21 cellular contexts compared by ENCODE assay signal in genomic region chr11:105152556-105152955, GRCh38. TPM values are rescaled to one million over a fixed set of nuclear protein-coding genes. Genes with fewer than 3 reads are reported as not detected.
DNase-seq lines count a peak whose midpoint lies in the region; ATAC-seq and TF ChIP-seq lines count a peak whose summit lies in the region.
"Had no signal": no experiment of that assay in that cellular context is flagged by ENCODE, and none has a peak within 500 bp of the region (broad histone marks: within the 10 kb centered on the region; RNA-seq: fewer than 3 reads in every experiment).

No MANE protein-coding gene starts in this region.

- H3K4me1 Mint-ChIP-seq in GM23338, result peaks cover 10% of the 10 kb centered on the region

- in situ Hi-C loops in KBM-7 (cut with MboI; ENCODE audit: low pct_unique_long_range_greater_than_20kb, low sequenced_read_pairs), result no loop called here

- no peaks in the 10 kb centered on the region for H4K20me1 ChIP-seq in GM23338 (replicated peaks; ENCODE audit: insufficient read depth)
- H4K20me1 ChIP-seq: BLaER1 had no signal

- no peak for TF ChIP-seq POLR2A in erythroblast (IDR thresholded peaks at IDR 0.05; ENCODE audit: low read length)

- no peaks in the 10 kb centered on the region for H3K9me3 ChIP-seq in SJSA1 (replicated peaks)
- H3K9me3 ChIP-seq: A549, BLaER1 had no signal

- H3K4me3 Mint-ChIP-seq in GM23338, result no peak overlapping the region
- H3K4me3 Mint-ChIP-seq: CD8-positive, alpha-beta T cell; H9 had no signal

- no peaks in the 10 kb centered on the region for H3K36me3 Mint-ChIP-seq in GM23338 (ENCODE audit: low read depth)
- H3K36me3 Mint-ChIP-seq: CD8-positive, alpha-beta T cell had no signal

- H3K27ac Mint-ChIP-seq in GM23338, result no peak overlapping the region
- H3K27ac Mint-ChIP-seq: CD8-positive, alpha-beta T cell; H9 had no signal

- no peaks in the 10 kb centered on the region for H3K27me3 Mint-ChIP-seq in GM23338 (ENCODE audit: insufficient read depth, low read depth, poor library complexity)

- H3K4me3 ChIP-seq in SJSA1, result no peak overlapping the region
- H3K4me3 ChIP-seq in GM23338, result no peak overlapping the region
- H3K4me3 ChIP-seq: A549, BLaER1 had no signal

- H3K9me3 Mint-ChIP-seq in GM23338, result no peaks in the 10 kb centered on the region
- H3K9me3 Mint-ChIP-seq: CD8-positive, alpha-beta T cell had no signal

- no peak overlapping the region for H3K4me2 ChIP-seq in GM23338
- H3K4me2 ChIP-seq: A549, BLaER1 had no signal

- H3K79me2 ChIP-seq in GM23338 (replicated peaks; ENCODE audit: insufficient read depth), result no peaks in the 10 kb centered on the region

- no peak overlapping the region for H2AFZ ChIP-seq in GM23338

- no peaks in the 10 kb centered on the region for H3F3A ChIP-seq in GM23338 (replicated peaks; ENCODE audit: low read depth)

- DNase-seq in A172 (ENCODE audit: low spot score) (peak; percentile 1), HCEC 1CT (peak; percentile 48), SJSA1 (ENCODE audit: low read depth in 1 of 2, low spot score in 2 of 2) (no peak), foreskin melanocyte (peak; percentile 12), GM23338 (ENCODE audit: low spot score) (no peak), erythroblast (lab: John Stamatoyannopoulos, UW) (no peak), KBM-7 (no peak)
- DNase-seq: Calu3; CD8-positive, alpha-beta T cell; H9; Kasumi-1; MV-4-11; NCI-H1694 treated with DMSO at 0.1 percent for 48 hours; NCI-H774 had no signal

- H3K27ac ChIP-seq in SJSA1 (peak overlapping the region; percentile 67), GM23338 (ENCODE audit: low read depth) (no peak overlapping the region)
- H3K27ac ChIP-seq: A549, BLaER1, HL-60 had no signal

- H3K27me3 ChIP-seq in SJSA1 (replicated peaks), result no peaks in the 10 kb centered on the region
- no peaks in the 10 kb centered on the region for H3K27me3 ChIP-seq in GM23338 (ENCODE audit: insufficient read depth)
- H3K27me3 ChIP-seq: BLaER1 had no signal

- H3K36me3 ChIP-seq in SJSA1, result no peaks in the 10 kb centered on the region
- H3K36me3 ChIP-seq in GM23338 (ENCODE audit: insufficient read depth), result no peaks in the 10 kb centered on the region
- H3K36me3 ChIP-seq: BLaER1 had no signal

- 0 out of 2 replicates have a peak, but pooled peaks cover 7% of the 10 kb centered on the region for H3K9me2 ChIP-seq in GM23338 (ENCODE audit: insufficient read depth)

- ATAC-seq in GM23338 (no peak), GM21528 (IDR thresholded peaks at IDR 0.05; ENCODE audit: low FRiP score, unreplicated experiment) (no peak)
- ATAC-seq: A549; CD8-positive, alpha-beta T cell had no signal

- H3K4me1 ChIP-seq in SJSA1 (replicated peaks) (peaks cover 11% of the 10 kb centered on the region), GM23338 (ENCODE audit: insufficient read depth) (peaks cover 6% of the 10 kb centered on the region; the same call in 1 of the 2 replicates)
- H3K4me1 ChIP-seq: A549, BLaER1 had no signal

- no peak for TF ChIP-seq CTCF in GM23338 (conservative IDR thresholded peaks at IDR 0.05; ENCODE audit: low read depth in 2 of 2)

TF ChIP-seq in GM23338, 12 proteins besides CTCF, POLR2A, EP300 and RAD21 (continues in another document):
- TF ChIP-seq CREB1 (CRISPR knock-in tag; IDR thresholded peaks at IDR 0.05; ENCODE audit: low read depth) (no peak), REST (IDR thresholded peaks at IDR 0.05; ENCODE audit: unreplicated experiment) (no peak), ZNF114 (CRISPR knock-in tag; IDR thresholded peaks at IDR 0.05) (no peak), NANOG (IDR thresholded peaks at IDR 0.05; ENCODE audit: borderline replicate concordance) (no peak)
- TF ChIP-seq, protein P1, sequence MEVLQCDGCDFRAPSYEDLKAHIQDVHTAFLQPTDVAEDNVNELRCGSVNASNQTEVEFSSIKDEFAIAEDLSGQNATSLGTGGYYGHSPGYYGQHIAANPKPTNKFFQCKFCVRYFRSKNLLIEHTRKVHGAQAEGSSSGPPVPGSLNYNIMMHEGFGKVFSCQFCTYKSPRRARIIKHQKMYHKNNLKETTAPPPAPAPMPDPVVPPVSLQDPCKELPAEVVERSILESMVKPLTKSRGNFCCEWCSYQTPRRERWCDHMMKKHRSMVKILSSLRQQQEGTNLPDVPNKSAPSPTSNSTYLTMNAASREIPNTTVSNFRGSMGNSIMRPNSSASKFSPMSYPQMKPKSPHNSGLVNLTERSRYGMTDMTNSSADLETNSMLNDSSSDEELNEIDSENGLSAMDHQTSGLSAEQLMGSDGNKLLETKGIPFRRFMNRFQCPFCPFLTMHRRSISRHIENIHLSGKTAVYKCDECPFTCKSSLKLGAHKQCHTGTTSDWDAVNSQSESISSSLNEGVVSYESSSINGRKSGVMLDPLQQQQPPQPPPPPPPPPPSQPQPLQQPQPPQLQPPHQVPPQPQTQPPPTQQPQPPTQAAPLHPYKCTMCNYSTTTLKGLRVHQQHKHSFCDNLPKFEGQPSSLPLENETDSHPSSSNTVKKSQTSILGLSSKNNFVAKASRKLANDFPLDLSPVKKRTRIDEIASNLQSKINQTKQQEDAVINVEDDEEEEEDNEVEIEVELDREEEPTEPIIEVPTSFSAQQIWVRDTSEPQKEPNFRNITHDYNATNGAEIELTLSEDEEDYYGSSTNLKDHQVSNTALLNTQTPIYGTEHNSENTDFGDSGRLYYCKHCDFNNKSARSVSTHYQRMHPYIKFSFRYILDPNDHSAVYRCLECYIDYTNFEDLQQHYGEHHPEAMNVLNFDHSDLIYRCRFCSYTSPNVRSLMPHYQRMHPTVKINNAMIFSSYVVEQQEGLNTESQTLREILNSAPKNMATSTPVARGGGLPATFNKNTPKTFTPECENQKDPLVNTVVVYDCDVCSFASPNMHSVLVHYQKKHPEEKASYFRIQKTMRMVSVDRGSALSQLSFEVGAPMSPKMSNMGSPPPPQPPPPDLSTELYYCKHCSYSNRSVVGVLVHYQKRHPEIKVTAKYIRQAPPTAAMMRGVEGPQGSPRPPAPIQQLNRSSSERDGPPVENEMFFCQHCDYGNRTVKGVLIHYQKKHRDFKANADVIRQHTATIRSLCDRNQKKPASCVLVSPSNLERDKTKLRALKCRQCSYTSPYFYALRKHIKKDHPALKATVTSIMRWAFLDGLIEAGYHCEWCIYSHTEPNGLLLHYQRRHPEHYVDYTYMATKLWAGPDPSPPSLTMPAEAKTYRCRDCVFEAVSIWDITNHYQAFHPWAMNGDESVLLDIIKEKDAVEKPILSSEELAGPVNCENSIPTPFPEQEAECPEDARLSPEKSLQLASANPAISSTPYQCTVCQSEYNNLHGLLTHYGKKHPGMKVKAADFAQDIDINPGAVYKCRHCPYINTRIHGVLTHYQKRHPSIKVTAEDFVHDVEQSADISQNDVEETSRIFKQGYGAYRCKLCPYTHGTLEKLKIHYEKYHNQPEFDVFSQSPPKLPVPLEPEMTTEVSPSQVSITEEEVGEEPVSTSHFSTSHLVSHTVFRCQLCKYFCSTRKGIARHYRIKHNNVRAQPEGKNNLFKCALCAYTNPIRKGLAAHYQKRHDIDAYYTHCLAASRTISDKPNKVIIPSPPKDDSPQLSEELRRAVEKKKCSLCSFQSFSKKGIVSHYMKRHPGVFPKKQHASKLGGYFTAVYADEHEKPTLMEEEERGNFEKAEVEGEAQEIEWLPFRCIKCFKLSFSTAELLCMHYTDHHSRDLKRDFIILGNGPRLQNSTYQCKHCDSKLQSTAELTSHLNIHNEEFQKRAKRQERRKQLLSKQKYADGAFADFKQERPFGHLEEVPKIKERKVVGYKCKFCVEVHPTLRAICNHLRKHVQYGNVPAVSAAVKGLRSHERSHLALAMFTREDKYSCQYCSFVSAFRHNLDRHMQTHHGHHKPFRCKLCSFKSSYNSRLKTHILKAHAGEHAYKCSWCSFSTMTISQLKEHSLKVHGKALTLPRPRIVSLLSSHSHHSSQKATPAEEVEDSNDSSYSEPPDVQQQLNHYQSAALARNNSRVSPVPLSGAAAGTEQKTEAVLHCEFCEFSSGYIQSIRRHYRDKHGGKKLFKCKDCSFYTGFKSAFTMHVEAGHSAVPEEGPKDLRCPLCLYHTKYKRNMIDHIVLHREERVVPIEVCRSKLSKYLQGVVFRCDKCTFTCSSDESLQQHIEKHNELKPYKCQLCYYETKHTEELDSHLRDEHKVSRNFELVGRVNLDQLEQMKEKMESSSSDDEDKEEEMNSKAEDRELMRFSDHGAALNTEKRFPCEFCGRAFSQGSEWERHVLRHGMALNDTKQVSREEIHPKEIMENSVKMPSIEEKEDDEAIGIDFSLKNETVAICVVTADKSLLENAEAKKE (CRISPR knock-in tag; IDR thresholded peaks at IDR 0.05), result no peak

RNA-seq across cellular contexts. Expression of gene CARD18, which starts 13.0 kb away (rescaled TPM):
- not detected in 2 replicates for total RNA-seq in A172 (2014; rRNA removed; shearing (Covaris generic))
- not detected in 2 replicates for total RNA-seq in SJSA1 (2014; rRNA removed; shearing (Covaris generic))
- not detected in 2 replicates for total RNA-seq in GM23338 (2014; rRNA removed; shearing (Covaris generic))
- not detected in 2 replicates for polyA plus RNA-seq in GM23338 (2016; fragmentation: Nextera tagmentation; extraction: Ambion mirVana)
- total RNA-seq: Calu3; CD8-positive, alpha-beta T cell; H9; HT1080; NCI-H460; OCI-LY7 had no signal
- polyA plus RNA-seq: A549 had no signal

Comparison
In these comparisons a context has a peak if more than half of its experiments do, and no peak if none do; other contexts are left out.
1. DNase-seq: peak in A172 (single experiment), HCEC 1CT (single experiment) and foreskin melanocyte (single experiment); none in SJSA1 (0 of 2), GM23338 (single experiment), erythroblast (0 of 2) and KBM-7 (single experiment).